ENCODE assay signal across 8 cellular contexts in genomic region chr7:73555411-73555982, GRCh38. TPM values are rescaled to one million over a fixed set of nuclear protein-coding genes. Genes with fewer than 3 reads are reported as not detected.
A peak's percentile ranks its signal among the peaks of the same experiment; 100 is the strongest.
DNase-seq lines count a peak whose midpoint lies in the region; ATAC-seq, FAIRE-seq and TF ChIP-seq lines count a peak whose summit lies in the region.
"Had no signal": no experiment of that assay in that cellular context is flagged by ENCODE, and none has a peak within 500 bp of the region (broad histone marks: within the 10 kb centered on the region; RNA-seq: fewer than 3 reads in every experiment).

No MANE protein-coding gene starts in this region.

- no peak overlapping the region for H2AFZ ChIP-seq in fibroblast of lung (ENCODE audit: low read length)

- no peaks in the 10 kb centered on the region for H4K20me1 ChIP-seq in fibroblast of lung (ENCODE audit: control insufficient read depth, extremely low read depth, insufficient read depth, low read length)

- peak overlapping the region; percentile 90 for H3K4me2 ChIP-seq in fibroblast of lung (ENCODE audit: extremely low read depth, insufficient read depth, low read length)

- H3K36me3 ChIP-seq in fibroblast of lung (ENCODE audit: control insufficient read depth, insufficient read depth, low read length): peaks cover 4% of the 10 kb centered on the region
- peaks cover 10 to 11% of the 10 kb centered on the region in 2 donors for H3K36me3 ChIP-seq in small intestine (ENCODE audit: control insufficient read depth in 2 of 2, insufficient read depth in 2 of 2, low read length in 2 of 2)

- H3K4me3 ChIP-seq in GM08714 (ENCODE audit: low read length): peak overlapping the region; percentile 92; the same call in 1 of the 2 replicates
- H3K4me3 ChIP-seq in fibroblast of lung (replicated peaks in 1 of 4; ENCODE audit: control extremely low read depth in 1 of 4, insufficient read depth in 1 of 4, low read depth in 3 of 4, low read length in 4 of 4): peak overlapping the region in 3 of 4 experiments; percentile 72 to 88 (median 86)
- peak overlapping the region in 1 of 2 donors; percentile 82 for H3K4me3 ChIP-seq in small intestine (ENCODE audit: low read depth in 1 of 2, low read length in 2 of 2)

- peak; percentile 28 for DNase-seq in RKO (ENCODE audit: low spot score)
- DNase-seq in fibroblast of lung (ENCODE audit: low read depth in 2 of 2): no peak
- no peak for DNase-seq in small intestine
- no peak for DNase-seq in ecto neural progenitor cell (ENCODE audit: low spot score)
- DNase-seq in central memory CD4-positive, alpha-beta T cell: no peak
- DNase-seq: NCI-H1105 treated with DMSO at 0.1 percent for 48 hours had no signal

- H3K79me2 ChIP-seq in fibroblast of lung (ENCODE audit: control insufficient read depth, insufficient read depth, low read length): peaks cover 45% of the 10 kb centered on the region

- no peak overlapping the region for H3K9ac ChIP-seq in fibroblast of lung (ENCODE audit: insufficient read depth, low read length)

- H3K27me3 ChIP-seq in fibroblast of lung (ENCODE audit: control insufficient read depth, insufficient read depth, low read length) (no peaks in the 10 kb centered on the region), small intestine (ENCODE audit: control insufficient read depth in 2 of 2, insufficient read depth in 2 of 2, low read length in 2 of 2) (no peaks in the 10 kb centered on the region)

- H3K4me1 ChIP-seq in fibroblast of lung (ENCODE audit: control insufficient read depth, extremely low read depth, insufficient read depth, low read length): peaks cover 11% of the 10 kb centered on the region
- peaks cover 0 to 7% of the 10 kb centered on the region in 2 donors for H3K4me1 ChIP-seq in small intestine (ENCODE audit: control insufficient read depth in 2 of 2, insufficient read depth in 1 of 2, low read depth in 1 of 2, low read length in 1 of 2)

- H3K9me3 ChIP-seq in fibroblast of lung (ENCODE audit: control insufficient read depth, insufficient read depth, low read depth, low read length) (no peaks in the 10 kb centered on the region), small intestine (ENCODE audit: control insufficient read depth, low read depth) (no peaks in the 10 kb centered on the region)

- no peak for TF ChIP-seq CTCF in fibroblast of lung (conservative IDR thresholded peaks at IDR 0.05 in 1 of 2, IDR thresholded peaks at IDR 0.05 in 1 of 2; ENCODE audit: low read depth in 1 of 2, low read length in 2 of 2)

- ATAC-seq in HG03565 (IDR thresholded peaks at IDR 0.05; ENCODE audit: unreplicated experiment): no peak

- H3K27ac ChIP-seq in fibroblast of lung (ENCODE audit: insufficient read depth, low read length) (no peak overlapping the region), small intestine (ENCODE audit: low read depth in 1 of 2, low read length in 1 of 2) (peak overlapping the region; percentile 14 to 17)

- WGBS in small intestine, 3 donors: 42 to 52% (median 51%) methylated on average over 6 of the region's 6 CpGs

- FAIRE-seq in small intestine (lab: Jason Lieb, UNC): no peak

RNA-seq across cellular contexts. Expression of gene BCL7B, which starts 2.0 kb away (rescaled TPM):
- total RNA-seq in fibroblast of lung: 20.0 and 26.9 TPM in 2 replicates
- 53.9 and 63.2 TPM in 2 replicates for polyA plus RNA-seq in fibroblast of lung
- 49.8 and 55.1 TPM in 2 replicates for polyA plus RNA-seq in fibroblast of lung (2012)
- polyA minus RNA-seq in fibroblast of lung (ENCODE audit: low replicate concordance): 51.1 and 58.3 TPM in 2 replicates
- 10 to 100 TPM; 51.9 to 86.2 (median 76.7) TPM for polyA plus RNA-seq in small intestine

RNA-seq across cellular contexts. Expression of gene TBL2, which starts 22.9 kb away (rescaled TPM):
- total RNA-seq in fibroblast of lung: 58.6 and 83.2 TPM in 2 replicates
- polyA plus RNA-seq in fibroblast of lung: 40.1 and 45.4 TPM in 2 replicates
- 37.0 and 38.9 TPM in 2 replicates for polyA plus RNA-seq in fibroblast of lung (2012)
- polyA minus RNA-seq in fibroblast of lung (ENCODE audit: low replicate concordance): 131 and 144 TPM in 2 replicates
- polyA plus RNA-seq in small intestine: 10 to 100 TPM in 1 of 3 donors, 1 to 10 TPM in 2; 5.4 to 28.0 (median 10.0) TPM

RNA-seq across cellular contexts. Expression of gene BAZ1B, which starts 33.4 kb away (rescaled TPM):
- total RNA-seq in fibroblast of lung: 60.1 and 68.9 TPM in 2 replicates
- polyA plus RNA-seq in fibroblast of lung: 30.5 and 41.5 TPM in 2 replicates
- 37.7 and 48.6 TPM in 2 replicates for polyA plus RNA-seq in fibroblast of lung (2012)
- 20.0 and 40.1 TPM in 2 replicates for polyA minus RNA-seq in fibroblast of lung (ENCODE audit: low replicate concordance)
- 10 to 100 TPM; 15.7 to 28.1 (median 18.3) TPM for polyA plus RNA-seq in small intestine
